In genomic region chr3:137760341-137761098, GRCh38 we compare ENCODE assay signal across 19 cellular contexts. TPM values are rescaled to one million over a fixed set of nuclear protein-coding genes. Genes with fewer than 3 reads are reported as not detected.
DNase-seq lines count a peak whose midpoint lies in the region; FAIRE-seq and TF ChIP-seq lines count a peak whose summit lies in the region.
"Had no signal": no experiment of that assay in that cellular context is flagged by ENCODE, and none has a peak within 500 bp of the region (broad histone marks: within the 10 kb centered on the region; RNA-seq: fewer than 3 reads in every experiment).

No MANE protein-coding gene starts in this region.

- H3K4me2 ChIP-seq in endothelial cell of umbilical vein (ENCODE audit: insufficient read depth, low read length) (no peak overlapping the region), neural progenitor cell (peak overlapping the region; percentile 76)

- H3K36me3 Mint-ChIP-seq in neural progenitor cell = no peaks in the 10 kb centered on the region
- H3K36me3 Mint-ChIP-seq: CD14-positive monocyte had no signal

- no TSS peak for BruUV-seq in endothelial cell of umbilical vein (replicated peaks; lab: Mats Ljungman, UMichigan)

- DNase-seq in endothelial cell of umbilical vein (ENCODE audit: low read depth, low spot score) = no peak
- DNase-seq in neural progenitor cell (ENCODE audit: low spot score) = peak; percentile 54
- no peak for DNase-seq in cerebellar nuclear complex (lab: John Stamatoyannopoulos, UW)
- DNase-seq in vagina (ENCODE audit: extremely low spot score in 2 of 2) = no peak
- no peak for DNase-seq in posterior vena cava (ENCODE audit: low spot score)
- DNase-seq in midbrain (lab: John Stamatoyannopoulos, UW) = no peak
- DNase-seq: COR-L47, DMS79, GDM1, KG1, NCI-H1092, NCI-H2107, NCI-H345, NCI-H69 had no signal

- H3K4me3 ChIP-seq in HUES48 (ENCODE audit: low read depth, low read length) = peak overlapping the region; percentile 32
- H3K4me3 ChIP-seq in endothelial cell of umbilical vein (replicated peaks in 1 of 3; ENCODE audit: insufficient read depth in 1 of 3, low read depth in 1 of 3, low read length in 3 of 3) = no peak overlapping the region
- peak overlapping the region; percentile 40 for H3K4me3 ChIP-seq in neural progenitor cell
- no peak overlapping the region for H3K4me3 ChIP-seq in vagina

- dilution Hi-C loops in endothelial cell of umbilical vein (cut with MboI; ENCODE audit: extremely low pct_ligation_motif_present, low sequenced_read_pairs) = no loop called here

- POLR2A ChIA-PET in endothelial cell of umbilical vein (lab: Charles Lee) = no interaction called here

- H3K36me3 ChIP-seq in ES-I3 (ENCODE audit: insufficient read depth, low read length) (no peaks in the 10 kb centered on the region), HUES48 (ENCODE audit: control insufficient read depth, insufficient read depth, low read length) (no peaks in the 10 kb centered on the region), endothelial cell of umbilical vein (ENCODE audit: control insufficient read depth in 2 of 2, extremely low read depth in 1 of 2, insufficient read depth in 2 of 2, low read length in 2 of 2) (no peaks in the 10 kb centered on the region), neural progenitor cell (no peaks in the 10 kb centered on the region), vagina (no peaks in the 10 kb centered on the region)

- H3K27me3 Mint-ChIP-seq in neural progenitor cell (ENCODE audit: insufficient read depth, low read depth) = peaks cover 66% of the 10 kb centered on the region

- H4K20me1 ChIP-seq in endothelial cell of umbilical vein (replicated peaks; ENCODE audit: control insufficient read depth, extremely low read depth, insufficient read depth, low read length) = no peaks in the 10 kb centered on the region
- H4K20me1 ChIP-seq in neural progenitor cell (ENCODE audit: low read depth) = peaks cover 55% of the 10 kb centered on the region

- H3K27ac Mint-ChIP-seq in neural progenitor cell = no peak overlapping the region
- H3K27ac Mint-ChIP-seq: CD14-positive monocyte had no signal

- peak overlapping the region; percentile 44; the same call in 1 of the 2 replicates for H3K9ac ChIP-seq in ES-I3 (ENCODE audit: low read depth, low read length)
- H3K9ac ChIP-seq in HUES48 (ENCODE audit: low read depth, low read length) = no peak overlapping the region
- H3K9ac ChIP-seq in endothelial cell of umbilical vein (replicated peaks; ENCODE audit: extremely low read depth, insufficient read depth, low read length) = no peak overlapping the region
- no peak overlapping the region for H3K9ac ChIP-seq in neural progenitor cell

- peaks cover 32% of the 10 kb centered on the region for H3F3A ChIP-seq in neural progenitor cell (ENCODE audit: low read depth)

- H3K79me2 ChIP-seq in endothelial cell of umbilical vein (ENCODE audit: control insufficient read depth, insufficient read depth, low read length) (no peaks in the 10 kb centered on the region), neural progenitor cell (ENCODE audit: low read depth) (no peaks in the 10 kb centered on the region)

- intact Hi-C loops in endothelial cell of umbilical vein (cut with micrococcal nuclease) = no loop called here
- intact Hi-C loops in vagina (cut with DNase I) = no loop called here
- intact Hi-C loops in posterior vena cava (cut with DNase I) = no loop called here

- peaks cover 12% of the 10 kb centered on the region for H3K4me1 ChIP-seq in ES-I3 (ENCODE audit: insufficient read depth, low read length)
- peaks cover 41% of the 10 kb centered on the region for H3K4me1 ChIP-seq in HUES48 (ENCODE audit: control insufficient read depth, insufficient read depth, low read length)
- no peaks in the 10 kb centered on the region for H3K4me1 ChIP-seq in endothelial cell of umbilical vein (ENCODE audit: control insufficient read depth, extremely low read depth, insufficient read depth, low read length)
- peaks cover 46% of the 10 kb centered on the region for H3K4me1 ChIP-seq in neural progenitor cell
- peaks cover 17% of the 10 kb centered on the region for H3K4me1 ChIP-seq in vagina

- TF ChIP-seq POLR2A in endothelial cell of umbilical vein (IDR thresholded peaks at IDR 0.05; ENCODE audit: low read depth, low read length) (no peak), vagina (IDR thresholded peaks at IDR 0.05) (no peak)

- peaks cover 4% of the 10 kb centered on the region for H3K9me3 Mint-ChIP-seq in neural progenitor cell

- no peaks in the 10 kb centered on the region for H3K9me3 ChIP-seq in ES-I3 (ENCODE audit: control insufficient read depth, insufficient read depth, low read length)
- H3K9me3 ChIP-seq in HUES48 (ENCODE audit: control insufficient read depth, insufficient read depth, low read length) = no peaks in the 10 kb centered on the region
- H3K9me3 ChIP-seq in endothelial cell of umbilical vein (replicated peaks; ENCODE audit: control insufficient read depth, insufficient read depth, low read length) = no peaks in the 10 kb centered on the region
- no peaks in the 10 kb centered on the region for H3K9me3 ChIP-seq in neural progenitor cell (ENCODE audit: low read depth)
- H3K9me3 ChIP-seq in vagina = no peaks in the 10 kb centered on the region

- H3K4me3 Mint-ChIP-seq in neural progenitor cell = no peak overlapping the region

- peaks cover 15% of the 10 kb centered on the region for H3K4me1 Mint-ChIP-seq in neural progenitor cell

- no peak overlapping the region for H2AFZ ChIP-seq in endothelial cell of umbilical vein (ENCODE audit: low read depth, low read length)
- peak overlapping the region; percentile 19 for H2AFZ ChIP-seq in neural progenitor cell (replicated peaks)

- H3K27ac ChIP-seq in HUES48 (ENCODE audit: low read depth, low read length) (no peak overlapping the region), endothelial cell of umbilical vein (ENCODE audit: insufficient read depth, low read depth, low read length) (no peak overlapping the region), neural progenitor cell (no peak overlapping the region), vagina (no peak overlapping the region)

- TF ChIP-seq CTCF in endothelial cell of umbilical vein (IDR thresholded peaks at IDR 0.05; ENCODE audit: extremely low read depth in 1 of 2, insufficient read depth in 1 of 2, low read depth in 1 of 2, low read length in 2 of 2) (no peak), neural progenitor cell (IDR thresholded peaks at IDR 0.05) (no peak), vagina (IDR thresholded peaks at IDR 0.05) (no peak)

- CTCF ChIA-PET in endothelial cell of umbilical vein (lab: Charles Lee) = no interaction called here

- no peaks in the 10 kb centered on the region for H3K9me1 ChIP-seq in endothelial cell of umbilical vein (replicated peaks; ENCODE audit: control insufficient read depth, extremely low read depth, insufficient read depth, low read length)

- H3K27me3 ChIP-seq in HUES48 (ENCODE audit: control insufficient read depth, insufficient read depth, low read length) = peaks cover 82% of the 10 kb centered on the region
- peaks cover 50 to 56% of the 10 kb centered on the region in 2 experiments for H3K27me3 ChIP-seq in endothelial cell of umbilical vein (ENCODE audit: control insufficient read depth in 2 of 2, insufficient read depth in 2 of 2, low read length in 2 of 2)
- H3K27me3 ChIP-seq in neural progenitor cell = peaks cover 85% of the 10 kb centered on the region
- peaks cover 5% of the 10 kb centered on the region for H3K27me3 ChIP-seq in vagina

- no peak for FAIRE-seq in endothelial cell of umbilical vein (lab: Jason Lieb, UNC)

TF ChIP-seq in endothelial cell of umbilical vein, 7 proteins besides CTCF, POLR2A, EP300 and RAD21:
- TF ChIP-seq FOS (IDR thresholded peaks at IDR 0.05; ENCODE audit: borderline replicate concordance, insufficient read depth, low read length) (no peak), EZH2 (IDR thresholded peaks at IDR 0.05; ENCODE audit: borderline replicate concordance, low read depth, low read length, severe bottlenecking) (peak; percentile 8), GATA2 (IDR thresholded peaks at IDR 0.05; ENCODE audit: insufficient read depth, insufficient read length, low read depth, low read length) (no peak), MYC (IDR thresholded peaks at IDR 0.05; ENCODE audit: low read depth, low read length) (no peak), POLR2AphosphoS5 (IDR thresholded peaks at IDR 0.05; ENCODE audit: insufficient read depth, low read depth, low read length) (no peak), JUN (IDR thresholded peaks at IDR 0.05; ENCODE audit: borderline replicate concordance, insufficient read depth, insufficient read length, low read depth) (no peak)
- TF ChIP-seq, protein P1, sequence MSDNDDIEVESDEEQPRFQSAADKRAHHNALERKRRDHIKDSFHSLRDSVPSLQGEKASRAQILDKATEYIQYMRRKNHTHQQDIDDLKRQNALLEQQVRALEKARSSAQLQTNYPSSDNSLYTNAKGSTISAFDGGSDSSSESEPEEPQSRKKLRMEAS (IDR thresholded peaks at IDR 0.05; ENCODE audit: insufficient read depth, insufficient read length) = no peak

RNA-seq across cellular contexts. Expression of gene SOX14, which starts 3.6 kb away (rescaled TPM):
- total RNA-seq in endothelial cell of umbilical vein (not detected in 2 replicates), neural progenitor cell (ENCODE audit: low replicate concordance) (not detected in 2 replicates), vagina (not detected), posterior vena cava (not detected)
- not detected in 2 replicates for polyA plus RNA-seq in endothelial cell of umbilical vein
- not detected in 2 replicates for polyA plus RNA-seq in endothelial cell of umbilical vein (2011; cell fraction: cytosol; rRNA removed)
- polyA plus RNA-seq in endothelial cell of umbilical vein (2011; cell fraction: nucleus; rRNA removed) = not detected in 2 replicates
- not detected in 2 replicates for polyA plus RNA-seq in endothelial cell of umbilical vein (2012)
- not detected in 2 replicates for polyA minus RNA-seq in endothelial cell of umbilical vein
- not detected for polyA minus RNA-seq in endothelial cell of umbilical vein (2011; cell fraction: cytosol; rRNA and poly(A)+ RNA removed)
- not detected in 2 replicates for polyA minus RNA-seq in endothelial cell of umbilical vein (2011; cell fraction: nucleus; rRNA and poly(A)+ RNA removed)
- total RNA-seq: A673, M059J had no signal
- polyA plus RNA-seq: CD14-positive monocyte had no signal

Comparison
In these comparisons a context has a peak if more than half of its experiments do, and no peak if none do; other contexts are left out.
1. H3K4me3 ChIP-seq: peak in HUES48 (single experiment) and neural progenitor cell (single experiment); none in endothelial cell of umbilical vein (0 of 3) and vagina (0 of 2).